22 cellular contexts compared by ENCODE assay signal in the genomic region with DNA sequence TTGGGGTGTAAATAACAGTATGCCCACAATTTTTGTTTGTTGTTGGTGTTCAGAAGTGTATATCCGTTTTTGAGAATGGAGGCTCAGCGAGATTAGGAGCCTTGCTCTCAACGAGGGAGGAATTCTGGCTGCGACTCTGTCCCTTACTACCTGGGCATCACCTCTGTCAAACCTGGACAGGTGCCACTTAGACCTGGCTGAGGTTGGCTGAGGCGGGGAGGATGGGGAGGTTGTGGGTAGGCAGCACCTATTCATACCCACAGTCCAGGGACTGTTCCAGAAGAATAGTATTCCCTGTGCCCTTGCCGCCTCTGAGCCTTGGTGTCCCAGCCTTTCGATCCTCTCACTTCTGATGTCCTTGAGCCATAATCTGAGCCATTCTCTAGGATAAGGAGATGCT.
DNase-seq lines count a peak whose midpoint lies in the region; ATAC-seq and TF ChIP-seq lines count a peak whose summit lies in the region.
"Had no signal": no experiment of that assay in that cellular context is flagged by ENCODE, and none has a peak within 500 bp of the region (broad histone marks: within the 10 kb centered on the region; RNA-seq: fewer than 3 reads in every experiment).

No MANE protein-coding gene starts in this region.

- H2AFZ ChIP-seq in GM23338, result peak overlapping the region; percentile 83; the same call in 1 of the 2 replicates
- H2AFZ ChIP-seq: GM23248 had no signal

- POLR2A ChIA-PET in WTC11 (lab: Charles Lee), result no interaction called here

- H3K9me3 Mint-ChIP-seq in GM23338 (no peaks in the 10 kb centered on the region), WTC11 (no peaks in the 10 kb centered on the region; the same call in 1 of the 2 replicates)
- no peaks in the 10 kb centered on the region for H3K9me3 Mint-ChIP-seq in effector memory CD8-positive, alpha-beta T cell
- H3K9me3 Mint-ChIP-seq: CD4-positive, CD25-positive, alpha-beta regulatory T cell had no signal

- H3K27me3 Mint-ChIP-seq in GM23338 (ENCODE audit: insufficient read depth, low read depth, poor library complexity) (peaks cover 24% of the 10 kb centered on the region), WTC11 (ENCODE audit: low read depth) (peaks cover 10% of the 10 kb centered on the region)
- H3K27me3 Mint-ChIP-seq in effector memory CD8-positive, alpha-beta T cell, result peaks cover 42 to 65% of the 10 kb centered on the region in 2 donors

- TF ChIP-seq CTCF in GM23338 (conservative IDR thresholded peaks at IDR 0.05; ENCODE audit: low read depth in 2 of 2) (no peak), WTC11 (IDR thresholded peaks at IDR 0.05) (no peak)

- H2BK15ac ChIP-seq in mesendoderm (replicated peaks; ENCODE audit: low read depth), result no peak overlapping the region

- peaks cover 40% of the 10 kb centered on the region for H3K4me1 ChIP-seq in GM23338 (ENCODE audit: insufficient read depth)
- peaks cover 16% of the 10 kb centered on the region for H3K4me1 ChIP-seq in mesendoderm (ENCODE audit: control insufficient read depth, low read depth, low read length)

- H3K36me3 ChIP-seq in GM23338 (ENCODE audit: insufficient read depth) (no peaks in the 10 kb centered on the region), mesendoderm (ENCODE audit: control insufficient read depth, insufficient read depth, low read length) (no peaks in the 10 kb centered on the region)
- H3K36me3 ChIP-seq: BE2C had no signal

- intact Hi-C loops in posterior vena cava (cut with DNase I), result no loop called here

- no peaks in the 10 kb centered on the region for H3K27me3 ChIP-seq in GM23338 (ENCODE audit: insufficient read depth)
- H3K27me3 ChIP-seq in mesendoderm (ENCODE audit: insufficient read depth, low read length, poor library complexity), result no peaks in the 10 kb centered on the region
- H3K27me3 ChIP-seq: BE2C had no signal

- no peak overlapping the region for H3K4ac ChIP-seq in mesendoderm (ENCODE audit: low read depth, low read length)

- H3K4me3 ChIP-seq in GM23338, result no peak overlapping the region
- no peak overlapping the region for H3K4me3 ChIP-seq in mesendoderm (ENCODE audit: low read length)
- H3K4me3 ChIP-seq: GM23248 had no signal

- ATAC-seq in GM23338, result no peak
- ATAC-seq in WTC11, result no peak
- no peak for ATAC-seq in effector memory CD8-positive, alpha-beta T cell (replicated peaks)
- ATAC-seq in HG02759 (IDR thresholded peaks at IDR 0.05; ENCODE audit: unreplicated experiment), result no peak

- H3K27ac ChIP-seq in GM23338 (ENCODE audit: low read depth) (no peak overlapping the region), mesendoderm (ENCODE audit: low read depth, low read length) (no peak overlapping the region)
- H3K27ac ChIP-seq: GM23248 had no signal

- H3K79me1 ChIP-seq in mesendoderm (ENCODE audit: low read length), result no peaks in the 10 kb centered on the region

- H3K27ac Mint-ChIP-seq in GM23338 (no peak overlapping the region), WTC11 (no peak overlapping the region)
- H3K27ac Mint-ChIP-seq in effector memory CD8-positive, alpha-beta T cell, result no peak overlapping the region

- WGBS in mesendoderm (ENCODE audit: extremely low coverage, insufficient coverage, low lambda C conversion rate), result no CpG with 5 or more reads among the region's 7 CpGs

- no peak overlapping the region for H3K56ac ChIP-seq in mesendoderm (ENCODE audit: low read length)

- no peak overlapping the region for H2AK5ac ChIP-seq in mesendoderm (ENCODE audit: low read length)

- H3K4me1 Mint-ChIP-seq in GM23338 (peaks cover 49% of the 10 kb centered on the region), WTC11 (peaks cover 85% of the 10 kb centered on the region)
- H3K4me1 Mint-ChIP-seq in effector memory CD8-positive, alpha-beta T cell (ENCODE audit: low read depth in 2 of 2), result no peaks in the 10 kb centered on the region
- H3K4me1 Mint-ChIP-seq: CD4-positive, CD25-positive, alpha-beta regulatory T cell had no signal

- H3K18ac ChIP-seq in mesendoderm (ENCODE audit: low read length), result no peak overlapping the region

- no peak overlapping the region for H4K5ac ChIP-seq in mesendoderm (ENCODE audit: low read length)

- CTCF ChIA-PET in WTC11 (lab: Charles Lee), result interaction anchor here (0.6 to 1.6 kb wide), 3 partner anchors 10 to 122 kb away, joined by 3 to 17 read pairs (median 3); no protein-coding TSS in a partner anchor

- no peak overlapping the region for H4K8ac ChIP-seq in mesendoderm (ENCODE audit: low read depth, low read length)

- H2BK120ac ChIP-seq in mesendoderm (ENCODE audit: low read depth, low read length), result no peak overlapping the region

- H4K20me1 ChIP-seq in GM23338 (replicated peaks; ENCODE audit: insufficient read depth), result no peaks in the 10 kb centered on the region

- H3K9me2 ChIP-seq in GM23338 (ENCODE audit: insufficient read depth), result no peaks in the 10 kb centered on the region

- H3K79me2 ChIP-seq in GM23338 (replicated peaks; ENCODE audit: insufficient read depth) (no peaks in the 10 kb centered on the region), mesendoderm (ENCODE audit: control insufficient read depth, insufficient read depth, low read length) (no peaks in the 10 kb centered on the region)

- H3K9ac ChIP-seq in mesendoderm (ENCODE audit: low read length), result no peak overlapping the region
- H3K9ac ChIP-seq: GM23248 had no signal

- H3K4me2 ChIP-seq in GM23338, result no peak overlapping the region
- H3K4me2 ChIP-seq in mesendoderm (ENCODE audit: low read length), result no peak overlapping the region

- H3K36me3 Mint-ChIP-seq in GM23338 (ENCODE audit: low read depth) (no peaks in the 10 kb centered on the region; the same call in 2 of the 3 replicates), WTC11 (no peaks in the 10 kb centered on the region)
- no peaks in the 10 kb centered on the region for H3K36me3 Mint-ChIP-seq in effector memory CD8-positive, alpha-beta T cell (ENCODE audit: insufficient read depth)
- H3K36me3 Mint-ChIP-seq: CD4-positive, CD25-positive, alpha-beta regulatory T cell had no signal

- DNase-seq in GM23338 (ENCODE audit: low spot score) (no peak), WTC11 (ENCODE audit: low spot score) (peak; percentile 5), mesendoderm (no peak), posterior vena cava (ENCODE audit: low spot score) (peak; percentile 61), NCI-H2227 treated with DMSO at 0.1 percent for 48 hours (lab: John Stamatoyannopoulos, UW) (no peak), anterior cingulate cortex (lab: John Stamatoyannopoulos, UW) (no peak)
- no peak for DNase-seq in effector memory CD8-positive, alpha-beta T cell
- DNase-seq: BE2C; CD4-positive, CD25-positive, alpha-beta regulatory T cell; COR-L47; DMS 273 treated with DMSO at 0.1 percent for 48 hours; DND-41; GM23248; KG1; MV-4-11; NCI-H187; NCI-H2107; NCI-H510A treated with DMSO at 0.1 percent for 48 hours; NCI-H774; OCI-M1; SIG-M5 had no signal

- H2BK5ac ChIP-seq in mesendoderm (ENCODE audit: low read length), result no peak overlapping the region

- H3K23ac ChIP-seq in mesendoderm (ENCODE audit: low read length), result peak overlapping the region; percentile 3

- H3K4me3 Mint-ChIP-seq in GM23338 (no peak overlapping the region), WTC11 (no peak overlapping the region)
- no peak overlapping the region for H3K4me3 Mint-ChIP-seq in effector memory CD8-positive, alpha-beta T cell
- H3K4me3 Mint-ChIP-seq: CD4-positive, CD25-positive, alpha-beta regulatory T cell had no signal

- peaks cover 10% of the 10 kb centered on the region for H3F3A ChIP-seq in GM23338 (replicated peaks; ENCODE audit: low read depth)

TF ChIP-seq in GM23338, 12 proteins besides CTCF, POLR2A, EP300 and RAD21 (continues in another document):
- no peak for TF ChIP-seq ZNF114 (CRISPR knock-in tag; IDR thresholded peaks at IDR 0.05)

TF ChIP-seq in WTC11, 78 proteins besides CTCF, POLR2A, EP300 and RAD21:
- TF ChIP-seq, protein P1, sequence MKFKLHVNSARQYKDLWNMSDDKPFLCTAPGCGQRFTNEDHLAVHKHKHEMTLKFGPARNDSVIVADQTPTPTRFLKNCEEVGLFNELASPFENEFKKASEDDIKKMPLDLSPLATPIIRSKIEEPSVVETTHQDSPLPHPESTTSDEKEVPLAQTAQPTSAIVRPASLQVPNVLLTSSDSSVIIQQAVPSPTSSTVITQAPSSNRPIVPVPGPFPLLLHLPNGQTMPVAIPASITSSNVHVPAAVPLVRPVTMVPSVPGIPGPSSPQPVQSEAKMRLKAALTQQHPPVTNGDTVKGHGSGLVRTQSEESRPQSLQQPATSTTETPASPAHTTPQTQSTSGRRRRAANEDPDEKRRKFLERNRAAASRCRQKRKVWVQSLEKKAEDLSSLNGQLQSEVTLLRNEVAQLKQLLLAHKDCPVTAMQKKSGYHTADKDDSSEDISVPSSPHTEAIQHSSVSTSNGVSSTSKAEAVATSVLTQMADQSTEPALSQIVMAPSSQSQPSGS (CRISPR knock-in tag; IDR thresholded peaks at IDR 0.05; ENCODE audit: borderline replicate concordance, low read depth), result no peak
- no peak for TF ChIP-seq MXD4 (CRISPR knock-in tag; IDR thresholded peaks at IDR 0.05; ENCODE audit: borderline replicate concordance)
- no peak for TF ChIP-seq JAZF1 (CRISPR knock-in tag; IDR thresholded peaks at IDR 0.05)

Comparison
In these comparisons a context has a peak if more than half of its experiments do, and no peak if none do; other contexts are left out.
1. DNase-seq: peak in WTC11 (single experiment) and posterior vena cava (single experiment); none in GM23338 (single experiment), mesendoderm (single experiment), NCI-H2227 treated with DMSO at 0.1 percent for 48 hours (single experiment), anterior cingulate cortex (0 of 58) and effector memory CD8-positive, alpha-beta T cell (0 of 3).